ENCODE assay signal across 1 cellular context in the genomic region with DNA sequence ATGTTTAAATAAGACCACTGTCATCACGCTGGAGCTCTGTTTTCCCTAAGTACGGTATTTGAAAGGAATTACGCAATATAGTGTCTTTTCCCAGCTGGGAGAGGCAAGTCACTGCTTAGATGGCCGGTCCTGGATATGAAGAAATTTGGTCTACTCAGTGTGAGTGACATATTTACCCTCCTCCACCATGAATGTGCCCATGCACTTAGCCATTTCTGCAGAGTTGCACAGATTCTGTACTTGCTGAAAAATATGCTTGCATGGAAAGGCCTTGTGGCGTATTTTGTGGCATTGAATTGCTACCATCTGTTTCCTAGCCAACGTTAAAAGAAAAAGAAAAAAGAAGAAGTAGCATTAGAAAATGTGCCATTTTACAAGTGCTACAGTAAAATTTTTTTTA.
TF ChIP-seq lines count a peak whose summit lies in the region.

No MANE protein-coding gene starts in this region.

TF ChIP-seq in GM23338, 12 proteins besides CTCF, POLR2A, EP300 and RAD21:
- TF ChIP-seq ZNF462 (CRISPR knock-in tag; IDR thresholded peaks at IDR 0.05), result no peak
- TF ChIP-seq ZNF331 (CRISPR knock-in tag; IDR thresholded peaks at IDR 0.05; ENCODE audit: low read depth), result no peak
- TF ChIP-seq NANOG (IDR thresholded peaks at IDR 0.05; ENCODE audit: borderline replicate concordance), result no peak
- TF ChIP-seq JUNB (IDR thresholded peaks at IDR 0.05; ENCODE audit: unreplicated experiment), result no peak
- TF ChIP-seq STAT1 (IDR thresholded peaks at IDR 0.05; ENCODE audit: unreplicated experiment), result no peak
- TF ChIP-seq POLR2AphosphoS5 (IDR thresholded peaks at IDR 0.05; ENCODE audit: low read depth), result no peak
- no peak for TF ChIP-seq CREB1 (CRISPR knock-in tag; IDR thresholded peaks at IDR 0.05; ENCODE audit: low read depth)
- no peak for TF ChIP-seq EZH2 (IDR thresholded peaks at IDR 0.05; ENCODE audit: low read depth, unreplicated experiment)
- TF ChIP-seq ETS1 (IDR thresholded peaks at IDR 0.05), result no peak
- no peak for TF ChIP-seq EZH2phosphoT487 (IDR thresholded peaks at IDR 0.05; ENCODE audit: unreplicated experiment)
- no peak for TF ChIP-seq ZNF114 (CRISPR knock-in tag; IDR thresholded peaks at IDR 0.05)
- TF ChIP-seq REST (IDR thresholded peaks at IDR 0.05; ENCODE audit: unreplicated experiment), result no peak
TF ChIP-seq in GM23338: peak in this region for 0.
